8 cellular contexts compared by ENCODE assay signal in the genomic region with DNA sequence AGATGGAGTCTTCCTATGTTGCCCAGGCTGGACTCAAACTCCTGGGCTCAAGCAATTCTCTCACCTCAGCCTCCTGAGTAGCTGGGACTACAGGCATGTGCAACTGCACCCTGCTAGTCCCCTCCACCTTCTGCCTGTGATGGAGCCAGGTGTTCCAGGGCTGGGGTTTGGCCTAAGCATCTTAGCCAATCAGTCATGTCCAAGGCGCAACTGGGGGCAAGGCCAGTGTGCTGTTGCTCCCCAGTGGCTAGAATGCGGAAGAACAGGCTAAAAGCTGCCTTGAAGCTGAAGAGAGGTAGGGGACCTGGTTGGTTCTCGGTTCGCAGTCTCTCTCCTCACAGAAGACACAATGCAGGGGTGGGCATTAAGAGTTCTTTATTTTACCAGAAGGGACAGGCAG. TPM values are rescaled to one million over a fixed set of nuclear protein-coding genes. Genes with fewer than 3 reads are reported as not detected.
DNase-seq lines count a peak whose midpoint lies in the region; ATAC-seq and TF ChIP-seq lines count a peak whose summit lies in the region.

No MANE protein-coding gene starts in this region.

- H3K27me3 Mint-ChIP-seq in T-helper 17 cell, result no peaks in the 10 kb centered on the region

- TF ChIP-seq CTCF in GM12873 (IDR thresholded peaks at IDR 0.05; ENCODE audit: insufficient read depth, low read depth, low read length, missing control alignments) (peak; percentile 62), epithelial cell of proximal tubule (conservative IDR thresholded peaks at IDR 0.05; ENCODE audit: low read depth, low read length) (peak; percentile 52)

- H3K4me1 Mint-ChIP-seq in T-helper 17 cell, result peaks cover 6% of the 10 kb centered on the region

- ATAC-seq in T-helper 17 cell (no peak), HG02938 (IDR thresholded peaks at IDR 0.05; ENCODE audit: unreplicated experiment) (no peak)

- no peaks in the 10 kb centered on the region for H3K9me3 ChIP-seq in T-helper 17 cell (ENCODE audit: control insufficient read depth, low read length, poor library complexity, severe bottlenecking)

- H3K27ac Mint-ChIP-seq in T-helper 17 cell, result no peak overlapping the region

- no peak overlapping the region for H3K4me3 Mint-ChIP-seq in T-helper 17 cell

- no peak overlapping the region for H3K4me3 ChIP-seq in epithelial cell of proximal tubule (ENCODE audit: low read depth, low read length)

- H3K36me3 Mint-ChIP-seq in T-helper 17 cell (ENCODE audit: low read depth), result peaks cover 12% of the 10 kb centered on the region

- DNase-seq in 8988T, result peak; percentile 95
- DNase-seq in NCI-H82 treated with DMSO at 0.1 percent for 48 hours (lab: John Stamatoyannopoulos, UW; ENCODE audit: unreplicated experiment), result peak; percentile 10
- DNase-seq in epithelial cell of proximal tubule (ENCODE audit: low read depth), result no peak
- DNase-seq in stimulated activated CD8-positive, alpha-beta memory T cell treated with anti-CD3 and anti-CD28 coated beads, Interleukin-4, amount 100 ng/mL, for 48 hours, result peak; percentile 38
- DNase-seq in GF-D8 (lab: John Stamatoyannopoulos, UW), result no peak
- no peak for DNase-seq in T-helper 17 cell

RNA-seq across cellular contexts. Expression of a gene that starts 18.6 kb away (rescaled TPM):
- total RNA-seq in epithelial cell of proximal tubule, result 83.5 and 92.5 TPM in 2 replicates
- total RNA-seq in T-helper 17 cell, result 100 to 1,000 TPM; 132 to 147 TPM

RNA-seq across cellular contexts. Expression of a gene that starts 23.9 kb away (rescaled TPM):
- total RNA-seq in epithelial cell of proximal tubule (14.0 and 18.0 TPM in 2 replicates), T-helper 17 cell (10 to 100 TPM; 21.0 TPM)

RNA-seq across cellular contexts. Expression of a gene that starts 24.2 kb away (rescaled TPM):
- total RNA-seq in epithelial cell of proximal tubule (86.9 and 94.9 TPM in 2 replicates), T-helper 17 cell (10 to 100 TPM; 19.0 to 20.5 TPM)

RNA-seq across cellular contexts. Expression of a gene that starts 36.4 kb away (rescaled TPM):
- 11.9 and 14.2 TPM in 2 replicates for total RNA-seq in epithelial cell of proximal tubule
- 10 to 100 TPM; 18.3 to 22.6 TPM for total RNA-seq in T-helper 17 cell

Comparison
In these comparisons a context has a peak if more than half of its experiments do, and no peak if none do; other contexts are left out.
1. DNase-seq: peak in 8988T (single experiment), NCI-H82 treated with DMSO at 0.1 percent for 48 hours (single experiment) and stimulated activated CD8-positive, alpha-beta memory T cell treated with anti-CD3 and anti-CD28 coated beads, Interleukin-4, amount 100 ng/mL, for 48 hours (single experiment); none in epithelial cell of proximal tubule (single experiment), GF-D8 (single experiment) and T-helper 17 cell (0 of 3).